In genomic region chr10:61987537-61987936, GRCh38 we compare ENCODE assay signal across 8 cellular contexts.
DNase-seq lines count a peak whose midpoint lies in the region; ATAC-seq and TF ChIP-seq lines count a peak whose summit lies in the region.

No MANE protein-coding gene starts in this region.

- peaks cover 97% of the 10 kb centered on the region for H3K79me2 ChIP-seq in Loucy (ENCODE audit: insufficient read depth, low read length)

- peak; percentile 33 for ATAC-seq in GM18505 (IDR thresholded peaks at IDR 0.05; ENCODE audit: unreplicated experiment)
- peak; percentile 28 for ATAC-seq in GM21737 (IDR thresholded peaks at IDR 0.05; ENCODE audit: unreplicated experiment)
- peak; percentile 1 to 3 (median 1) for ATAC-seq in natural killer cell

- no peak overlapping the region for H3K9ac ChIP-seq in Loucy (ENCODE audit: low read depth, low read length, poor library complexity, severe bottlenecking)

- peak overlapping the region; percentile 21 for H3K4me2 ChIP-seq in Loucy (ENCODE audit: low read depth, low read length, poor library complexity, severe bottlenecking)

- peaks cover 61% of the 10 kb centered on the region; the same call in 1 of the 2 replicates for H3K36me3 ChIP-seq in Loucy (ENCODE audit: insufficient read depth, low read length)

- H2AFZ ChIP-seq in Loucy (ENCODE audit: low read length), result no peak overlapping the region

- peaks cover 65% of the 10 kb centered on the region for H3K4me1 ChIP-seq in Loucy (ENCODE audit: insufficient read depth, low read length, poor library complexity, severe bottlenecking)

- no peak for TF ChIP-seq POLR2A in GM18505 (IDR thresholded peaks at IDR 0.05; ENCODE audit: borderline replicate concordance, extremely low read depth, insufficient read depth, insufficient read length)

- TF ChIP-seq CTCF in Loucy (conservative IDR thresholded peaks at IDR 0.05; ENCODE audit: low read length) (no peak), natural killer cell (IDR thresholded peaks at IDR 0.05) (no peak)

- H3K36me3 Mint-ChIP-seq in natural killer cell, result no peaks in the 10 kb centered on the region

- intact Hi-C loops in natural killer cell (cut with micrococcal nuclease), result no loop called here

- no peaks in the 10 kb centered on the region for H3K9me3 Mint-ChIP-seq in natural killer cell

- DNase-seq in natural killer cell, result no peak
- DNase-seq in NCI-H2227 treated with DMSO at 0.1 percent for 48 hours (lab: John Stamatoyannopoulos, UW), result no peak
- no peak for DNase-seq in dermis blood vessel endothelial cell
- no peak for DNase-seq in NCI-H2171 treated with DMSO at 0.1 percent for 48 hours (lab: John Stamatoyannopoulos, UW)
- no peak for DNase-seq in NCI-H446 treated with DMSO at 0.1 percent for 48 hours (lab: John Stamatoyannopoulos, UW)

- H3K4me3 Mint-ChIP-seq in natural killer cell, result peak overlapping the region; percentile 89

- peaks cover 22% of the 10 kb centered on the region for H4K20me1 ChIP-seq in Loucy (ENCODE audit: insufficient read depth, low read length, poor library complexity, severe bottlenecking)

- H3K9me2 ChIP-seq in Loucy (replicated peaks; ENCODE audit: low read depth, low read length), result no peaks in the 10 kb centered on the region

- no peaks in the 10 kb centered on the region for H3K27me3 Mint-ChIP-seq in natural killer cell (ENCODE audit: low read depth in 2 of 2)

- H3K4me1 Mint-ChIP-seq in natural killer cell, result peaks cover 64 to 65% of the 10 kb centered on the region in 2 donors

- peak overlapping the region; percentile 96 to 98 for H3K27ac Mint-ChIP-seq in natural killer cell

- H3F3A ChIP-seq in Loucy (ENCODE audit: low read depth), result no peaks in the 10 kb centered on the region

- no peaks in the 10 kb centered on the region for H3K27me3 ChIP-seq in Loucy (ENCODE audit: insufficient read depth, low read length, poor library complexity, severe bottlenecking)

- H3K4me3 ChIP-seq in Loucy (ENCODE audit: low read length, poor library complexity, severe bottlenecking), result no peak overlapping the region

- H3K9me3 ChIP-seq in Loucy (ENCODE audit: insufficient read depth, low read depth, low read length), result no peaks in the 10 kb centered on the region
